ENCODE assay signal across 11 cellular contexts in genomic region chr9:70924380-70924779, GRCh38.
DNase-seq lines count a peak whose midpoint lies in the region; ATAC-seq, FAIRE-seq and TF ChIP-seq lines count a peak whose summit lies in the region.
"Had no signal": no experiment of that assay in that cellular context is flagged by ENCODE, and none has a peak within 500 bp of the region (broad histone marks: within the 10 kb centered on the region; RNA-seq: fewer than 3 reads in every experiment).

No MANE protein-coding gene starts in this region.

- no peak overlapping the region for H3K4me3 Mint-ChIP-seq in astrocyte (ENCODE audit: unreplicated experiment)
- H3K4me3 Mint-ChIP-seq: stimulated activated naive CD8-positive, alpha-beta T cell treated with anti-CD3 and anti-CD28 coated beads, Interleukin-15, Interleukin-2, amounts not matched to agents 100 ng/mL and 50 ng/mL, for 24 hours had no signal

- no peaks in the 10 kb centered on the region for H3K36me3 ChIP-seq in astrocyte (ENCODE audit: insufficient read depth, low read length)

- no peak for TF ChIP-seq CTCF in astrocyte (IDR thresholded peaks at IDR 0.05; ENCODE audit: insufficient read depth, low read depth, low read length)
- TF ChIP-seq CTCF in fibroblast of villous mesenchyme (IDR thresholded peaks at IDR 0.05; ENCODE audit: insufficient read depth, low read depth, low read length): no peak

- no peak for ATAC-seq in GM21367 (IDR thresholded peaks at IDR 0.05; ENCODE audit: unreplicated experiment)

- peaks cover 26% of the 10 kb centered on the region for H3K4me1 ChIP-seq in astrocyte (ENCODE audit: insufficient read depth, low read length)

- no peaks in the 10 kb centered on the region for H3K9me3 Mint-ChIP-seq in astrocyte (ENCODE audit: unreplicated experiment)
- H3K9me3 Mint-ChIP-seq: stimulated activated naive CD8-positive, alpha-beta T cell treated with anti-CD3 and anti-CD28 coated beads, Interleukin-15, Interleukin-2, amounts not matched to agents 100 ng/mL and 50 ng/mL, for 24 hours had no signal

- no peaks in the 10 kb centered on the region for H3K27me3 Mint-ChIP-seq in astrocyte (ENCODE audit: low read depth, unreplicated experiment)
- H3K27me3 Mint-ChIP-seq: stimulated activated naive CD8-positive, alpha-beta T cell treated with anti-CD3 and anti-CD28 coated beads, Interleukin-15, Interleukin-2, amounts not matched to agents 100 ng/mL and 50 ng/mL, for 24 hours had no signal

- H3K4me1 Mint-ChIP-seq in astrocyte (ENCODE audit: low read depth, unreplicated experiment): peaks cover 9% of the 10 kb centered on the region

- H3K27ac Mint-ChIP-seq in astrocyte (ENCODE audit: unreplicated experiment): no peak overlapping the region
- H3K27ac Mint-ChIP-seq: stimulated activated naive CD8-positive, alpha-beta T cell treated with anti-CD3 and anti-CD28 coated beads, Interleukin-15, Interleukin-2, amounts not matched to agents 100 ng/mL and 50 ng/mL, for 24 hours had no signal

- no peaks in the 10 kb centered on the region for H4K20me1 ChIP-seq in astrocyte (ENCODE audit: insufficient read depth, low read length)

- H3K4me3 ChIP-seq in astrocyte (ENCODE audit: insufficient read depth, low read depth, low read length) (peak overlapping the region; percentile 53), fibroblast of villous mesenchyme (ENCODE audit: low read depth, low read length) (no peak overlapping the region)

- no peak overlapping the region for H2AFZ ChIP-seq in astrocyte (ENCODE audit: low read depth, low read length)

- DNase-seq in GM04504 (ENCODE audit: low read depth) (peak; percentile 79), astrocyte (ENCODE audit: low read depth) (peak; percentile 92), fibroblast of villous mesenchyme (ENCODE audit: low read depth) (peak; percentile 31), pulmonary artery endothelial cell (ENCODE audit: low read depth, low spot score) (peak; percentile 27), NCI-H1092 treated with DMSO at 0.1 percent for 48 hours (lab: John Stamatoyannopoulos, UW) (no peak), urothelium cell line (ENCODE audit: low spot score) (no peak), germinal center (ENCODE audit: low spot score) (no peak)
- DNase-seq: activated CD8-positive, alpha-beta memory T cell treated with anti-CD3 and anti-CD28 coated beads, Interleukin-2, amount 50 U/mL, for 4 hours had no signal

- peak; percentile 93 for FAIRE-seq in astrocyte (lab: Jason Lieb, UNC)
- FAIRE-seq in urothelium cell line (lab: Jason Lieb, UNC): no peak

- H3K36me3 Mint-ChIP-seq in astrocyte (ENCODE audit: low read depth, unreplicated experiment): no peaks in the 10 kb centered on the region

- H3K9me3 ChIP-seq in astrocyte (ENCODE audit: insufficient read depth, low read depth, low read length): no peaks in the 10 kb centered on the region

- H3K27ac ChIP-seq in astrocyte (ENCODE audit: low read depth, low read length): peak overlapping the region; percentile 70
- H3K27ac ChIP-seq: HL-60 had no signal

- H3K4me2 ChIP-seq in astrocyte (ENCODE audit: low read length): peak overlapping the region; percentile 82

- H3K27me3 ChIP-seq in astrocyte (ENCODE audit: insufficient read depth, low read length): no peaks in the 10 kb centered on the region

- H3K79me2 ChIP-seq in astrocyte (ENCODE audit: insufficient read depth, low read length): no peaks in the 10 kb centered on the region

- peak overlapping the region; percentile 65 for H3K9ac ChIP-seq in astrocyte (ENCODE audit: low read length)

Comparison
In these comparisons a context has a peak if more than half of its experiments do, and no peak if none do; other contexts are left out.
1. DNase-seq: peak in GM04504 (single experiment), astrocyte (single experiment), fibroblast of villous mesenchyme (single experiment) and pulmonary artery endothelial cell (single experiment); none in NCI-H1092 treated with DMSO at 0.1 percent for 48 hours (single experiment), urothelium cell line (single experiment) and germinal center (single experiment).